Comparison of ENCODE assay signal across 8 cellular contexts in the genomic region with DNA sequence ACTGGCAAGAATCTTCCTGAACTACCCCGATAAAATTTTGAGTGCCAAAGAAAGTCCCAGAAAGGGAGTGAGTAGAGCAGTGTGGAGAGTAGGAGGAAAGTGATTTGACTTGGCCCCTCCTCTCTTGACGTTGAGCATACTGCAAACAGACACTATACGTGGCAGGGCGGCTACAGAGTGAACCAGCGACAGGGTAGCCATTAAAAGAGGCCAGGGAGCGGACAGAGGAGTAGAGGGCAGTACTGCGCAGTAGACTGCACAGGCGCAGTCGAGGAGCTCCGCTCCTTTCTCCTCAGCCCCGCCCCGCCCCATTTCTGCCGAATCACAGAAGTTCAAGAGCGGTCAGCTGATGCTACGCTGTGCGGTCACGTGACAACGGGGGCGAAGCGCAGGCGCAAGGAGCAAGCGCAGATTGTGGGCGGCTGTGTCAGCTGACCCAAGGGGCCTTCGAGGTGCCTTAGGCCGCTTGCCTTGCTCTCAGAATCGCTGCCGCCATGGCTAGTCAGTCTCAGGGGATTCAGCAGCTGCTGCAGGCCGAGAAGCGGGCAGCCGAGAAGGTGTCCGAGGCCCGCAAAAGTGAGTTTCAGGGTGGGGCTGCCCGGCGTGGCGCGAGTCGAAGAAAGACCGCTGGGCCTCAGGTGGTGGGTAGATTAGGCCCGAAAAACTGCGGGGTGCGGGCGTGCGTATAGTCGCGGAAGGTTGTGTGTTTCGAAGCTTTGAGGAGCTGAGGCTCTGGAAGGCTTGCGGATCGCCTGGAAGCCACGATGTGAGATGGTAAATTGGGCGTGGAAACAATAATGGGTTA. TPM values are rescaled to one million over a fixed set of nuclear protein-coding genes. Genes with fewer than 3 reads are reported as not detected.
DNase-seq lines count a peak whose midpoint lies in the region; ATAC-seq, FAIRE-seq and TF ChIP-seq lines count a peak whose summit lies in the region.

A gene with protein sequence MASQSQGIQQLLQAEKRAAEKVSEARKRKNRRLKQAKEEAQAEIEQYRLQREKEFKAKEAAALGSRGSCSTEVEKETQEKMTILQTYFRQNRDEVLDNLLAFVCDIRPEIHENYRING (plus strand): TSS at position 425 of the 805 bp plus-strand sequence. CDS start 70 bp downstream, at position 495.

- peak; percentile 94 for DNase-seq in AG04449 (ENCODE audit: low read depth, low spot score)
- DNase-seq in NCI-H2227 (lab: John Stamatoyannopoulos, UW; ENCODE audit: unreplicated experiment), result peak; percentile 98
- DNase-seq in WERI-Rb-1, result peak; percentile 100
- peak; percentile 99 for DNase-seq in mammary epithelial cell
- peak; percentile 96 for DNase-seq in iPS-NIHi11 (ENCODE audit: low spot score)
- peak; percentile 100 for DNase-seq in small intestine

- H3K36me3 ChIP-seq in WERI-Rb-1 (peaks cover 28% of the 10 kb centered on the region), mammary epithelial cell (ENCODE audit: insufficient read depth, low read length) (no peaks in the 10 kb centered on the region), small intestine (ENCODE audit: control insufficient read depth in 2 of 2, insufficient read depth in 2 of 2, low read length in 2 of 2) (peaks cover 0 to 2% of the 10 kb centered on the region in 2 donors)

- H3K4me2 ChIP-seq in mammary epithelial cell (ENCODE audit: insufficient read depth, low read depth, low read length), result peak within 1 kb of the TSS; percentile 89

- H4K20me1 ChIP-seq in mammary epithelial cell (ENCODE audit: insufficient read depth, low read length), result no peaks in the 10 kb centered on the region

- peak within 1 kb of the TSS; percentile 99 for H3K4me3 ChIP-seq in AG04449 (ENCODE audit: low read depth, low read length)
- H3K4me3 ChIP-seq in WERI-Rb-1 (ENCODE audit: low read depth, low read length), result peak within 1 kb of the TSS; percentile 76
- peak within 1 kb of the TSS; percentile 72 to 94 (median 89) for H3K4me3 ChIP-seq in mammary epithelial cell (replicated peaks in 1 of 3; ENCODE audit: insufficient read depth in 1 of 3, low read depth in 2 of 3, low read length in 3 of 3)
- H3K4me3 ChIP-seq in small intestine (ENCODE audit: low read depth in 1 of 2, low read length in 2 of 2), result peak within 1 kb of the TSS; percentile 78 to 89

- peak within 1 kb of the TSS; percentile 86 for H2AFZ ChIP-seq in mammary epithelial cell (ENCODE audit: low read depth, low read length)

- peaks cover 50% of the 10 kb centered on the region for H3K79me2 ChIP-seq in mammary epithelial cell (ENCODE audit: insufficient read depth, low read length)

- CTCF ChIA-PET in AG04449 (lab: Yijun Ruan, JAX), result interaction anchor here (0.6 to 1.6 kb wide), 9 partner anchors 11 to 180 kb away, joined by 3 to 10 read pairs (median 4); no protein-coding TSS in a partner anchor
- CTCF ChIA-PET in mammary epithelial cell (lab: Charles Lee; ENCODE audit: low non-redundant PET), result no interaction called here

- POLR2A ChIA-PET in AG04449 (lab: Yijun Ruan, JAX), result interaction anchor here (0.6 to 1.6 kb wide), 15 partner anchors 11 to 179 kb away, joined by 3 to 16 read pairs (median 4); a partner anchor contains a TSS

- H3K9ac ChIP-seq in mammary epithelial cell (ENCODE audit: insufficient read depth, low read length), result peak within 1 kb of the TSS; percentile 100

- ATAC-seq in GM18873 (IDR thresholded peaks at IDR 0.05; ENCODE audit: low FRiP score, unreplicated experiment) (peak; percentile 92), HG03139 (IDR thresholded peaks at IDR 0.05; ENCODE audit: unreplicated experiment) (peak; percentile 95)

- H3K27ac ChIP-seq in WERI-Rb-1 (peak within 1 kb of the TSS; percentile 87), mammary epithelial cell (ENCODE audit: insufficient read depth, low read depth, low read length) (peak within 1 kb of the TSS; percentile 96), small intestine (ENCODE audit: low read depth in 1 of 2, low read length in 1 of 2) (peak within 1 kb of the TSS; percentile 91 to 97)

- H3K9me3 ChIP-seq in WERI-Rb-1 (ENCODE audit: severe bottlenecking) (no peaks in the 10 kb centered on the region), mammary epithelial cell (replicated peaks; ENCODE audit: insufficient read depth, low read length) (no peaks in the 10 kb centered on the region), small intestine (ENCODE audit: control insufficient read depth, low read depth) (no peaks in the 10 kb centered on the region)

- no peak for FAIRE-seq in small intestine (lab: Jason Lieb, UNC)

- dilution Hi-C loops in mammary epithelial cell (cut with HindIII; ENCODE audit: low sequenced_read_pairs), result loop anchor here (5.0 kb wide), 2 partner anchors 35 to 60 kb away; no protein-coding TSS in a partner anchor

- TSS peak; percentile 51 for BruUV-seq in mammary epithelial cell (replicated peaks; lab: Mats Ljungman, UMichigan)

- H3K4me1 ChIP-seq in mammary epithelial cell (ENCODE audit: insufficient read depth, low read length) (peaks cover 25% of the 10 kb centered on the region), small intestine (ENCODE audit: control insufficient read depth in 2 of 2, insufficient read depth in 1 of 2, low read depth in 1 of 2, low read length in 1 of 2) (peaks cover 11 to 14% of the 10 kb centered on the region in 2 donors)

- H3K27me3 ChIP-seq in WERI-Rb-1 (ENCODE audit: insufficient read depth, low read depth, severe bottlenecking) (no peaks in the 10 kb centered on the region), mammary epithelial cell (ENCODE audit: insufficient read depth, low read length) (no peaks in the 10 kb centered on the region), small intestine (ENCODE audit: control insufficient read depth in 2 of 2, insufficient read depth in 2 of 2, low read length in 2 of 2) (no peaks in the 10 kb centered on the region)

- TF ChIP-seq CTCF in AG04449 (IDR thresholded peaks at IDR 0.05; ENCODE audit: insufficient read depth, low read length, missing control alignments) (peak; percentile 29), WERI-Rb-1 (IDR thresholded peaks at IDR 0.05; ENCODE audit: low read depth, low read length) (peak; percentile 37; the same call in 1 of the 2 replicates), mammary epithelial cell (conservative IDR thresholded peaks at IDR 0.05 in 1 of 2, IDR thresholded peaks at IDR 0.05 in 1 of 2; ENCODE audit: extremely low read depth in 1 of 2, insufficient read depth in 1 of 2, low read depth in 1 of 2, low read length in 2 of 2) (peak in 1 of 2 donors; percentile 24)

- 2% methylated on average over 27 of the region's 50 CpGs for WGBS in mammary epithelial cell (ENCODE audit: low coverage, missing lambda C conversion rate)
- WGBS in small intestine, 3 donors, result 0 to 1% (median 1%) methylated on average over 49 to 50 of the region's 50 CpGs

- intact Hi-C loops in mammary epithelial cell (cut with micrococcal nuclease), result loop anchor here (1.0 to 5.0 kb wide), 4 partner anchors 35 to 100 kb away; no protein-coding TSS in a partner anchor

- in situ Hi-C loops in mammary epithelial cell (cut with MboI; ENCODE audit: low sequenced_read_pairs in 2 of 2), result no loop called here

RNA-seq across cellular contexts. Expression of the gene that starts here (rescaled TPM):
- total RNA-seq in mammary epithelial cell, result 100 to 1,000 TPM in 1 of 2 donors, 10 to 100 TPM in 1; 99.6 to 130 TPM
- polyA plus RNA-seq in mammary epithelial cell (102 TPM), small intestine (100 to 1,000 TPM in 1 of 3 donors, 10 to 100 TPM in 2; 89.7 to 102 (median 93.1) TPM)
- 84.9 TPM for polyA minus RNA-seq in mammary epithelial cell

Comparison
In these comparisons a context has a peak if more than half of its experiments do, and no peak if none do; other contexts are left out.
1. Peak in every context shown above with its lines: DNase-seq, ATAC-seq, H3K4me3 ChIP-seq and H3K27ac ChIP-seq.